Comparison of ENCODE assay signal across 23 cellular contexts in the genomic region with DNA sequence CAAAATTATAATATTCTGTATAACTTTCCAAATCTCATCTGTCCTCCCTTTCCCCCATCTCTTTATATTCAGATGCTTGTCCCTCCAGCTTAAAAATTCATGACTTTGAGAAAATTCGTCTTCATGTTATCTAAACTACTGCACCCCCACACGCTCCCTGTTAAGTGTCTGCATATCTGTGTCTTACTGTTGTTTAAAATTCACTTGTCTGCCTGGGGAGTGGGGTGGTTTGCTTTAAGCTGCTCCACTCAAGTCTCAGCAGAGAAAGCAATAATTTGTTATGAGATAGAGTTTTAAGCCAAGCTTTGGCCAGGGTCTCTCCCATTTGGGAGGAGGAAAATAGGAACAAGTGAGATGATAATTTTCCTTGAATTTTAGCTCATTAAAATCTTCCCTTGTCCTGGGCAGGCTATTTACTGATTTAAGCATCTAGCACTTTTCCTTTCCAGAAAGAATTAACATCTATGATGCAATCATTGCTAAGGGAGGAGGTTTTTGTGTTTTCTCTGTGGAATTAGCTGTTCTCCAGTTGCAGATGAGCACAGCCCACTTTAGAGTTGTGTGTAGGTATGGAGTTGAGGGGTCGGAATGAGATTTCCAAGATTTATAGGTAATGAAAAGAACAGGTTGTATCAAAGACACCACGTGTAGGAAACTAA. TPM values are rescaled to one million over a fixed set of nuclear protein-coding genes. Genes with fewer than 3 reads are reported as not detected.
DNase-seq lines count a peak whose midpoint lies in the region; ATAC-seq and TF ChIP-seq lines count a peak whose summit lies in the region.
"Had no signal": no experiment of that assay in that cellular context is flagged by ENCODE, and none has a peak within 500 bp of the region (broad histone marks: within the 10 kb centered on the region; RNA-seq: fewer than 3 reads in every experiment).

No MANE protein-coding gene starts in this region.

- H3K4me2 ChIP-seq in GM23248 (ENCODE audit: unreplicated experiment): peak overlapping the region; percentile 30
- H3K4me2 ChIP-seq: KMS-11 had no signal

- H3K36me3 Mint-ChIP-seq in nephron (ENCODE audit: low read depth): peaks cover 13% of the 10 kb centered on the region
- H3K36me3 Mint-ChIP-seq: natural killer cell had no signal

- H3K27ac ChIP-seq in GM23248: peak overlapping the region; percentile 45
- no peak overlapping the region for H3K27ac ChIP-seq in gastroesophageal sphincter
- H3K27ac ChIP-seq: adrenal gland, KMS-11, Peyer's patch had no signal

- H3K9me2 ChIP-seq in GM23248 (ENCODE audit: insufficient read depth): no peaks in the 10 kb centered on the region

- H3K9ac ChIP-seq in GM23248 (peak overlapping the region; percentile 44), adipocyte (ENCODE audit: low read length) (no peak overlapping the region)
- H3K9ac ChIP-seq: KMS-11 had no signal

- no peak overlapping the region for H3K4me3 Mint-ChIP-seq in nephron
- H3K4me3 Mint-ChIP-seq: activated CD8-positive, alpha-beta T cell treated with anti-CD3 and anti-CD28 coated beads, Interleukin-2, amount 10 ng/mL, durations not matched to agents 7 days and 5 days; dendritic cell treated with granulocyte-macrophage colony-stimulating factor and Interleukin-4, amounts not matched to agents 40 ng/mL and 50 ng/mL, for 4 days; natural killer cell had no signal

- TF ChIP-seq CTCF in gastroesophageal sphincter (IDR thresholded peaks at IDR 0.05) (no peak), nephron (IDR thresholded peaks at IDR 0.05; ENCODE audit: unreplicated experiment in 3 of 3) (no peak)

- no peak for TF ChIP-seq EP300 in gastroesophageal sphincter (IDR thresholded peaks at IDR 0.05)

- H3K79me2 ChIP-seq in GM23248 (ENCODE audit: insufficient read depth): peaks cover 37% of the 10 kb centered on the region

- H3K4me1 ChIP-seq in GM23248 (ENCODE audit: insufficient read depth): peaks cover 43% of the 10 kb centered on the region
- H3K4me1 ChIP-seq in adipocyte (ENCODE audit: control insufficient read depth, insufficient read depth, low read length): peaks cover 36% of the 10 kb centered on the region
- no peaks in the 10 kb centered on the region for H3K4me1 ChIP-seq in gastroesophageal sphincter
- H3K4me1 ChIP-seq: adrenal gland, Peyer's patch had no signal

- H3K36me3 ChIP-seq in GM23248 (ENCODE audit: low read depth) (peaks cover 35% of the 10 kb centered on the region), adipocyte (ENCODE audit: control insufficient read depth, insufficient read depth, low read length, severe bottlenecking) (peaks cover 12% of the 10 kb centered on the region), gastroesophageal sphincter (no peaks in the 10 kb centered on the region)
- H3K36me3 ChIP-seq: adrenal gland, Peyer's patch had no signal

- in situ Hi-C loops in GM23248 (cut with MboI): loop anchor here (10.0 kb wide), 1 partner anchor 423 kb away; no protein-coding TSS in a partner anchor

- H3K27me3 Mint-ChIP-seq in nephron (ENCODE audit: low read depth): peaks cover 3% of the 10 kb centered on the region
- H3K27me3 Mint-ChIP-seq: dendritic cell treated with granulocyte-macrophage colony-stimulating factor and Interleukin-4, amounts not matched to agents 40 ng/mL and 50 ng/mL, for 4 days had no signal

- H3K9me3 ChIP-seq in GM23248 (ENCODE audit: low read depth) (no peaks in the 10 kb centered on the region), adipocyte (ENCODE audit: control insufficient read depth, low read length) (no peaks in the 10 kb centered on the region), gastroesophageal sphincter (no peaks in the 10 kb centered on the region)
- H3K9me3 ChIP-seq: adrenal gland, Peyer's patch, tibial nerve had no signal

- DNase-seq in GM23248 (peak; percentile 49), adipocyte (ENCODE audit: low read depth) (peak; percentile 66), SIG-M5 treated with dmso at 0.1 percent for 504 hours (lab: John Stamatoyannopoulos, UW; ENCODE audit: unreplicated experiment) (no peak), RKO (ENCODE audit: low spot score) (no peak), OCI-M2 (lab: John Stamatoyannopoulos, UW; ENCODE audit: unreplicated experiment) (no peak)
- DNase-seq in activated CD8-positive, alpha-beta memory T cell treated with anti-CD3 and anti-CD28 coated beads, Interleukin-2, amount 50 U/mL, for 4 hours: no peak
- DNase-seq: activated CD4-positive, alpha-beta T cell treated with anti-CD3 and anti-CD28 coated beads for 1 hour; activated CD8-positive, alpha-beta T cell treated with anti-CD3 and anti-CD28 coated beads, Interleukin-2, amount 10 ng/mL, durations not matched to agents 7 days and 5 days; activated naive CD4-positive, alpha-beta T cell; adrenal gland; midbrain; natural killer cell; NCI-H146; NCI-H2171 treated with DMSO at 0.1 percent for 48 hours; NCI-H524; NK-92 treated with Interleukin-12 subunit alpha and Interleukin-12 subunit beta, amount 100 ng/mL, for 24 hours; Peyer's patch; posterior cingulate gyrus had no signal

- WGBS in GM23248 (ENCODE audit: low coverage in 1 of 2, low lambda C conversion rate in 2 of 2, missing lambda C conversion rate in 2 of 2), 2 experiments: 38 to 46% methylated on average over 4 of the region's 4 CpGs
- 55 to 60% methylated on average over 4 of the region's 4 CpGs for WGBS in gastroesophageal sphincter (ENCODE audit: low coverage in 1 of 2), 2 donors

- H2AFZ ChIP-seq in GM23248: no peak overlapping the region

- TF ChIP-seq POLR2A in gastroesophageal sphincter (IDR thresholded peaks at IDR 0.05): no peak

- no peaks in the 10 kb centered on the region for H4K20me1 ChIP-seq in GM23248 (ENCODE audit: insufficient read depth)

- H3K4me1 Mint-ChIP-seq in nephron: peaks cover 45% of the 10 kb centered on the region

- no peak overlapping the region for H3K4me3 ChIP-seq in GM23248
- H3K4me3 ChIP-seq in adipocyte (ENCODE audit: low read length): no peak overlapping the region
- no peak overlapping the region for H3K4me3 ChIP-seq in gastroesophageal sphincter
- H3K4me3 ChIP-seq: adrenal gland, Peyer's patch, tibial nerve had no signal

- peak; percentile 47 for ATAC-seq in gastroesophageal sphincter
- ATAC-seq: activated CD8-positive, alpha-beta T cell treated with anti-CD3 and anti-CD28 coated beads, Interleukin-2, amount 10 ng/mL, durations not matched to agents 7 days and 5 days; natural killer cell had no signal

- peak overlapping the region; percentile 50 to 84 (median 84) for H3K27ac Mint-ChIP-seq in nephron
- H3K27ac Mint-ChIP-seq: activated CD8-positive, alpha-beta T cell treated with anti-CD3 and anti-CD28 coated beads, Interleukin-2, amount 10 ng/mL, durations not matched to agents 7 days and 5 days; dendritic cell treated with granulocyte-macrophage colony-stimulating factor and Interleukin-4, amounts not matched to agents 40 ng/mL and 50 ng/mL, for 4 days; natural killer cell had no signal

- H3K27me3 ChIP-seq in GM23248 (replicated peaks; ENCODE audit: insufficient read depth) (no peaks in the 10 kb centered on the region), adipocyte (replicated peaks; ENCODE audit: control insufficient read depth, insufficient read depth, low read length) (no peaks in the 10 kb centered on the region), gastroesophageal sphincter (no peaks in the 10 kb centered on the region)
- H3K27me3 ChIP-seq: adrenal gland, Peyer's patch, tibial nerve had no signal

- H3F3A ChIP-seq in GM23248 (ENCODE audit: insufficient read depth): peaks cover 29% of the 10 kb centered on the region

- H3K9me3 Mint-ChIP-seq in nephron: no peaks in the 10 kb centered on the region
- H3K9me3 Mint-ChIP-seq: dendritic cell treated with granulocyte-macrophage colony-stimulating factor and Interleukin-4, amounts not matched to agents 40 ng/mL and 50 ng/mL, for 4 days; natural killer cell had no signal

RNA-seq across cellular contexts. Expression of a gene that starts 36.8 kb away (rescaled TPM):
- 57.6 and 68.7 TPM in 2 replicates for total RNA-seq in GM23248 (2014; rRNA removed; shearing (Covaris generic))
- 96.8 and 99.6 TPM in 2 replicates for polyA plus RNA-seq in GM23248 (2016; fragmentation: Nextera tagmentation; extraction: Ambion mirVana)
- total RNA-seq in gastroesophageal sphincter: 10 to 100 TPM in 1 of 4 donors, 1 to 10 TPM in 3; 1.2 to 10.8 (median 4.0) TPM

Comparison
In these comparisons a context has a peak if more than half of its experiments do, and no peak if none do; other contexts are left out.
1. DNase-seq: peak in GM23248 (single experiment) and adipocyte (single experiment); none in SIG-M5 treated with dmso at 0.1 percent for 504 hours (single experiment), RKO (single experiment), OCI-M2 (single experiment) and activated CD8-positive, alpha-beta memory T cell treated with anti-CD3 and anti-CD28 coated beads, Interleukin-2, amount 50 U/mL, for 4 hours (single experiment).